ENCODE assay signal across 21 cellular contexts in genomic region chr6:51846531-51846930, GRCh38.
"Had no signal": no experiment of that assay in that cellular context is flagged by ENCODE, and none has a peak within 500 bp of the region (broad histone marks: within the 10 kb centered on the region; RNA-seq: fewer than 3 reads in every experiment).

No MANE protein-coding gene starts in this region.

- DNase-seq: IMR-90, Karpas-422, KG1, MM.1S, NCI-H1092 treated with DMSO at 0.1 percent for 48 hours, NCI-H1436, NCI-H187, NCI-H2029, NCI-H2081 treated with DMSO at 0.1 percent for 48 hours, NCI-H2171, NCI-H226, NCI-H446, NCI-H510A, NCI-H524 treated with DMSO at 0.1 percent for 48 hours, NCI-H69, NCI-H774, Right ventricle myocardium superior, RPMI8226, SIG-M5 had no signal

- ATAC-seq: HepG2 had no signal

- H3K27me3 ChIP-seq: SJSA1 had no signal

- H3K36me3 ChIP-seq: SJSA1 had no signal

- H3K4me1 ChIP-seq: SJSA1 had no signal

- H3K27ac ChIP-seq: SJSA1 had no signal

- H3K9me3 ChIP-seq: SJSA1 had no signal

- H3K4me3 ChIP-seq: SJSA1 had no signal
